ENCODE assay signal across 8 cellular contexts in the genomic region with DNA sequence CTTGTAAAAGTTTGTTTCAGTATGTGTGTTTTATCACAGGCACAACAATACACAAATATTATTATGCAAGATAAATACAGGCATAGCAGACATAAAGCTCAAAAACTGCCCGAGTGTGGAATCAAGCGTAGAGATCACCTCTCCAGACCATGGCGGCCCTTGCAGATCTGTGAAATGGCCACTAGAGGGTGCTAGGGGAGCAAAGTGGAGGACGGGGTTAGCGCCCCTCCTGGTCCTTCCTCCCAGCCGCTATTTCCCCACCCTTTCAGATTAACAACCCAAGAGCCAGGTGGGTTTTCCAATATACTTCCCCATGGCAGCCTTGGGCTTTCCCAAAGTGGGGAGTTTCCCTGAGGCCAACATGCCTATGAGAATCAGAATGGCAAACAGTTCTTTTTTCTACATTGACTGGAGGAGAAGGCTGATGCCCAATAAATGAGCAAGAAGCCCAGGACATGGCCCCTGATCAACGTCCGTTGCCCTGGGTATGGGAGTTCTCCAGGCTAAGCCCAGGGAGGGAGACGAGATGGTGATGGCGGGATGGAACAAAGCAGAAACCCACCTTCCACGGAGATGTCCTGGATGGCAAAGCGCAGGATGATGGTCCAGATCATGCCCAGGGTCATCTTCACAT.
A peak's percentile ranks its signal among the peaks of the same experiment; 100 is the strongest.
DNase-seq lines count a peak whose midpoint lies in the region; ATAC-seq and TF ChIP-seq lines count a peak whose summit lies in the region.

No MANE protein-coding gene starts in this region.

- CTCF ChIA-PET in activated CD8-positive, alpha-beta T cell treated with anti-CD3 and anti-CD28 coated beads for 36 hours (lab: Charles Lee): interaction anchor here (0.6 to 7.0 kb wide), 73 partner anchors 8 to 486 kb away, joined by 3 to 87 read pairs (median 6); partner anchors contain the start of genes ACTN1, ERH and SLC39A9

- H3K4me3 ChIP-seq in GM06990 (replicated peaks; ENCODE audit: low read depth, low read length): no peak overlapping the region

- H3K27me3 ChIP-seq in GM06990 (replicated peaks; ENCODE audit: control insufficient read depth, insufficient read depth, low read length): no peaks in the 10 kb centered on the region

- peak overlapping the region; percentile 81 for H3K27ac Mint-ChIP-seq in activated CD8-positive, alpha-beta T cell treated with anti-CD3 and anti-CD28 coated beads for 36 hours

- peaks cover 51% of the 10 kb centered on the region for H3K4me1 Mint-ChIP-seq in activated CD8-positive, alpha-beta T cell treated with anti-CD3 and anti-CD28 coated beads for 36 hours (ENCODE audit: low read depth)

- no peak overlapping the region for H3K4me3 Mint-ChIP-seq in activated CD8-positive, alpha-beta T cell treated with anti-CD3 and anti-CD28 coated beads for 36 hours

- H3K9me3 Mint-ChIP-seq in activated CD8-positive, alpha-beta T cell treated with anti-CD3 and anti-CD28 coated beads for 36 hours: no peaks in the 10 kb centered on the region

- TF ChIP-seq CTCF in GM06990 (IDR thresholded peaks at IDR 0.05; ENCODE audit: insufficient read depth, low read length, poor library complexity, severe bottlenecking): peak; percentile 99
- TF ChIP-seq CTCF in activated CD8-positive, alpha-beta T cell treated with anti-CD3 and anti-CD28 coated beads for 36 hours (IDR thresholded peaks at IDR 0.05): peak; percentile 99

- ATAC-seq in HG03432 (IDR thresholded peaks at IDR 0.05; ENCODE audit: unreplicated experiment): peak; percentile 69
- peak; percentile 89 for ATAC-seq in activated CD8-positive, alpha-beta T cell treated with anti-CD3 and anti-CD28 coated beads for 36 hours
- ATAC-seq in GM18909 (IDR thresholded peaks at IDR 0.05; ENCODE audit: poor library complexity, unreplicated experiment): no peak

- H3K36me3 Mint-ChIP-seq in activated CD8-positive, alpha-beta T cell treated with anti-CD3 and anti-CD28 coated beads for 36 hours (ENCODE audit: low read depth): peaks cover 66% of the 10 kb centered on the region

- H3K36me3 ChIP-seq in GM06990 (ENCODE audit: control insufficient read depth, insufficient read depth, low read length): no peaks in the 10 kb centered on the region

- DNase-seq in GM06990 (ENCODE audit: extremely low read depth, insufficient read length) (no peak), NCI-H82 (lab: John Stamatoyannopoulos, UW) (peak; percentile 89), lung microvascular endothelial cell (ENCODE audit: low read depth in 2 of 2) (peak; percentile 80 to 88)
- peak; percentile 86 for DNase-seq in activated CD8-positive, alpha-beta T cell treated with anti-CD3 and anti-CD28 coated beads for 36 hours
- peak; percentile 76 for DNase-seq in effector CD8-positive, alpha-beta T cell (lab: John Stamatoyannopoulos, UW)
- peak; percentile 47 for DNase-seq in stimulated activated CD8-positive, alpha-beta memory T cell treated with anti-CD3 and anti-CD28 coated beads, Interleukin-15, amount 100 ng/mL, for 24 hours (ENCODE audit: low read depth)

- intact Hi-C loops in activated CD8-positive, alpha-beta T cell treated with anti-CD3 and anti-CD28 coated beads for 36 hours (cut with micrococcal nuclease): loop anchor here (5.0 kb wide), 2 partner anchors 71 to 181 kb away; no protein-coding TSS in a partner anchor

- no peaks in the 10 kb centered on the region for H3K27me3 Mint-ChIP-seq in activated CD8-positive, alpha-beta T cell treated with anti-CD3 and anti-CD28 coated beads for 36 hours

- POLR2A ChIA-PET in activated CD8-positive, alpha-beta T cell treated with anti-CD3 and anti-CD28 coated beads for 36 hours (lab: Charles Lee): interaction anchor here (0.6 to 1.7 kb wide), 5 partner anchors 10 to 196 kb away, joined by 3 to 5 read pairs (median 3); no protein-coding TSS in a partner anchor
